Comparison of ENCODE assay signal across 16 cellular contexts in genomic region chrX:13293700-13294099, GRCh38. TPM values are rescaled to one million over a fixed set of nuclear protein-coding genes. Genes with fewer than 3 reads are reported as not detected.
DNase-seq lines count a peak whose midpoint lies in the region; ATAC-seq lines count a peak whose summit lies in the region.
"Had no signal": no experiment of that assay in that cellular context is flagged by ENCODE, and none has a peak within 500 bp of the region (broad histone marks: within the 10 kb centered on the region; RNA-seq: fewer than 3 reads in every experiment).

No MANE protein-coding gene starts in this region.

- H3K4me1 Mint-ChIP-seq in T-helper 17 cell: no peaks in the 10 kb centered on the region
- H3K4me1 Mint-ChIP-seq: activated naive CD8-positive, alpha-beta T cell treated with anti-CD3 and anti-CD28 coated beads, Interleukin-2, amount 10 ng/mL, durations not matched to agents 7 days and 5 days had no signal

- H3K4me3 Mint-ChIP-seq in T-helper 17 cell: no peak overlapping the region
- H3K4me3 Mint-ChIP-seq: activated naive CD8-positive, alpha-beta T cell treated with anti-CD3 and anti-CD28 coated beads, Interleukin-2, amount 10 ng/mL, durations not matched to agents 7 days and 5 days had no signal

- H3K36me3 Mint-ChIP-seq in T-helper 17 cell (ENCODE audit: low read depth): no peaks in the 10 kb centered on the region
- H3K36me3 Mint-ChIP-seq: activated naive CD8-positive, alpha-beta T cell treated with anti-CD3 and anti-CD28 coated beads, Interleukin-2, amount 10 ng/mL, durations not matched to agents 7 days and 5 days had no signal

- H3K27me3 Mint-ChIP-seq in T-helper 17 cell: no peaks in the 10 kb centered on the region
- H3K27me3 Mint-ChIP-seq: activated naive CD8-positive, alpha-beta T cell treated with anti-CD3 and anti-CD28 coated beads, Interleukin-2, amount 10 ng/mL, durations not matched to agents 7 days and 5 days; progenitor cell of endocrine pancreas had no signal

- no peak overlapping the region for H3K27ac Mint-ChIP-seq in T-helper 17 cell
- H3K27ac Mint-ChIP-seq: activated naive CD8-positive, alpha-beta T cell treated with anti-CD3 and anti-CD28 coated beads, Interleukin-2, amount 10 ng/mL, durations not matched to agents 7 days and 5 days; progenitor cell of endocrine pancreas had no signal

- no peak for ATAC-seq in T-helper 17 cell
- ATAC-seq: GM12878, HepG2 had no signal

- DNase-seq in COR-L47 (lab: John Stamatoyannopoulos, UW): peak; percentile 88
- DNase-seq in NCI-H1105 (lab: John Stamatoyannopoulos, UW): peak; percentile 90
- DNase-seq in NCI-H774 (lab: John Stamatoyannopoulos, UW): peak; percentile 51
- peak; percentile 20 for DNase-seq in iPS-NIHi7 (ENCODE audit: extremely low spot score)
- DNase-seq in SIG-M5 (lab: John Stamatoyannopoulos, UW): no peak
- DNase-seq in GDM1 (lab: John Stamatoyannopoulos, UW): no peak
- no peak for DNase-seq in T-helper 17 cell
- DNase-seq in NCI-H82 (lab: John Stamatoyannopoulos, UW): no peak
- DNase-seq: activated naive CD8-positive, alpha-beta T cell treated with anti-CD3 and anti-CD28 coated beads, Interleukin-2, amount 10 ng/mL, durations not matched to agents 7 days and 5 days; NCI-H2171 treated with DMSO at 0.1 percent for 48 hours had no signal

- H3K9me3 ChIP-seq in T-helper 17 cell (ENCODE audit: control insufficient read depth, low read length, poor library complexity, severe bottlenecking): no peaks in the 10 kb centered on the region

RNA-seq across cellular contexts. Expression of gene ATXN3L, which starts 26.2 kb away (rescaled TPM):
- not detected for total RNA-seq in T-helper 17 cell
- total RNA-seq: activated naive CD8-positive, alpha-beta T cell treated with anti-CD3 and anti-CD28 coated beads, Interleukin-2, amount 10 ng/mL, durations not matched to agents 7 days and 5 days; GM12878; H4; HepG2; mucosa of gallbladder; progenitor cell of endocrine pancreas; urinary bladder had no signal

Comparison
In these comparisons a context has a peak if more than half of its experiments do, and no peak if none do; other contexts are left out.
1. DNase-seq: peak in COR-L47 (single experiment), NCI-H1105 (single experiment), NCI-H774 (single experiment) and iPS-NIHi7 (single experiment); none in SIG-M5 (single experiment), GDM1 (single experiment), T-helper 17 cell (0 of 3) and NCI-H82 (single experiment).